Comparison of ENCODE assay signal across 33 cellular contexts in genomic region chr9:65435464-65435863, GRCh38.
"Had no signal": no experiment of that assay in that cellular context is flagged by ENCODE, and none has a peak within 500 bp of the region (broad histone marks: within the 10 kb centered on the region; RNA-seq: fewer than 3 reads in every experiment).

No MANE protein-coding gene starts in this region.

- DNase-seq: Karpas-422, Kasumi-1, KBM-7, KG1, MG63, MM.1S, MV-4-11, NCI-H1048, NCI-H1092, NCI-H1092 treated with DMSO at 0.1 percent for 48 hours, NCI-H1105, NCI-H1105 treated with DMSO at 0.1 percent for 48 hours, NCI-H1417 treated with DMSO at 0.1 percent for 48 hours, NCI-H1436, NCI-H1436 treated with DMSO at 0.1 percent for 48 hours, NCI-H146, NCI-H1694, NCI-H1694 treated with DMSO at 0.1 percent for 48 hours, NCI-H187, NCI-H187 treated with DMSO at 0.1 percent for 48 hours, NCI-H1930, NCI-H2029, NCI-H2029 treated with DMSO at 0.1 percent for 48 hours, NCI-H2081, NCI-H2081 treated with DMSO at 0.1 percent for 48 hours, NCI-H2107, NCI-H2171, NCI-H2171 treated with DMSO at 0.1 percent for 48 hours, NCI-H2227 treated with DMSO at 0.1 percent for 48 hours, NCI-H226, NCI-H345, NCI-H446, NCI-H446 treated with DMSO at 0.1 percent for 48 hours had no signal
